ENCODE assay signal across 8 cellular contexts in genomic region chr16:29811170-29811895, GRCh38. TPM values are rescaled to one million over a fixed set of nuclear protein-coding genes. Genes with fewer than 3 reads are reported as not detected.
A peak's percentile ranks its signal among the peaks of the same experiment; 100 is the strongest.
DNase-seq lines count a peak whose midpoint lies in the region; ATAC-seq and TF ChIP-seq lines count a peak whose summit lies in the region.

No MANE protein-coding gene starts in this region.

- H3K27me3 Mint-ChIP-seq in activated CD4-positive, alpha-beta memory T cell treated with anti-CD3 and anti-CD28 coated beads, Interleukin-2, amount 10 ng/mL, durations not matched to agents 7 days and 5 days: peaks cover 11% of the 10 kb centered on the region
- peaks cover 11% of the 10 kb centered on the region for H3K27me3 Mint-ChIP-seq in endodermal cell (ENCODE audit: insufficient read depth)

- H3K4me3 Mint-ChIP-seq in activated CD4-positive, alpha-beta memory T cell treated with anti-CD3 and anti-CD28 coated beads, Interleukin-2, amount 10 ng/mL, durations not matched to agents 7 days and 5 days: peak overlapping the region; percentile 83
- peak overlapping the region; percentile 67 for H3K4me3 Mint-ChIP-seq in endodermal cell

- POLR2A ChIA-PET in activated CD4-positive, alpha-beta memory T cell treated with anti-CD3 and anti-CD28 coated beads, Interleukin-2, amount 10 ng/mL, durations not matched to agents 7 days and 5 days (lab: Charles Lee): interaction anchor here (0.7 to 1.8 kb wide), 8 partner anchors 10 to 254 kb away, joined by 3 to 12 read pairs (median 3); partner anchors contain the start of genes ALDOA, C16orf54 and KIF22

- peak overlapping the region; percentile 85 for H3K4me3 ChIP-seq in endodermal cell (ENCODE audit: low read length)

- WGBS in endodermal cell (ENCODE audit: insufficient coverage in 1 of 2, insufficient read length in 1 of 2), 2 experiments: 1 to 4% methylated on average over 14 to 31 of the region's 31 CpGs

- peak overlapping the region; percentile 66 for H3K27ac Mint-ChIP-seq in activated CD4-positive, alpha-beta memory T cell treated with anti-CD3 and anti-CD28 coated beads, Interleukin-2, amount 10 ng/mL, durations not matched to agents 7 days and 5 days
- peak overlapping the region; percentile 92 for H3K27ac Mint-ChIP-seq in endodermal cell

- no peaks in the 10 kb centered on the region for H3K27me3 ChIP-seq in endodermal cell (ENCODE audit: control insufficient read depth, insufficient read depth, low read length, poor library complexity, severe bottlenecking)

- H3K27ac ChIP-seq in endodermal cell (ENCODE audit: low read depth, low read length): peak overlapping the region; percentile 82

- H3K9ac ChIP-seq in endodermal cell (ENCODE audit: extremely low read depth, low read length, poor library complexity, severe bottlenecking): peak overlapping the region; percentile 16

- DNase-seq in NCI-H69 (lab: John Stamatoyannopoulos, UW): peak; percentile 98
- DNase-seq in activated CD4-positive, alpha-beta memory T cell treated with anti-CD3 and anti-CD28 coated beads, Interleukin-2, amount 10 ng/mL, durations not matched to agents 7 days and 5 days: peak; percentile 78
- peak; percentile 98 for DNase-seq in endodermal cell
- DNase-seq in lung microvascular endothelial cell (ENCODE audit: low read depth in 2 of 2): peak; percentile 65 to 96
- peak; percentile 62 for DNase-seq in stimulated activated CD8-positive, alpha-beta memory T cell treated with anti-CD3 and anti-CD28 coated beads, Interleukin-12 subunit alpha, Interleukin-12 subunit beta, amount 100 ng/mL, for 4 hours (ENCODE audit: low read depth)
- DNase-seq in GM19240 (ENCODE audit: insufficient read length, low spot score): no peak

- peak; percentile 18 for TF ChIP-seq POLR2A in GM10847 (IDR thresholded peaks at IDR 0.05; ENCODE audit: extremely low read depth, insufficient read length)

- TF ChIP-seq CTCF in endodermal cell (conservative IDR thresholded peaks at IDR 0.05): no peak

- peaks cover 24% of the 10 kb centered on the region for H3K4me1 ChIP-seq in endodermal cell (ENCODE audit: control insufficient read depth, insufficient read depth, low read length)

- peaks cover 68% of the 10 kb centered on the region for H3K4me1 Mint-ChIP-seq in activated CD4-positive, alpha-beta memory T cell treated with anti-CD3 and anti-CD28 coated beads, Interleukin-2, amount 10 ng/mL, durations not matched to agents 7 days and 5 days
- H3K4me1 Mint-ChIP-seq in endodermal cell: peaks cover 48% of the 10 kb centered on the region

- ATAC-seq in HG03280 (IDR thresholded peaks at IDR 0.05; ENCODE audit: unreplicated experiment): peak; percentile 32

- peaks cover 25% of the 10 kb centered on the region for H3K36me3 ChIP-seq in endodermal cell (ENCODE audit: control insufficient read depth, insufficient read depth, low read length)

- no peaks in the 10 kb centered on the region for H3K9me3 ChIP-seq in endodermal cell (ENCODE audit: control insufficient read depth, low read length)

- H3K36me3 Mint-ChIP-seq in activated CD4-positive, alpha-beta memory T cell treated with anti-CD3 and anti-CD28 coated beads, Interleukin-2, amount 10 ng/mL, durations not matched to agents 7 days and 5 days (ENCODE audit: low read depth): peaks cover 39% of the 10 kb centered on the region
- peaks cover 22% of the 10 kb centered on the region for H3K36me3 Mint-ChIP-seq in endodermal cell (ENCODE audit: low read depth)

- H3K9me3 Mint-ChIP-seq in activated CD4-positive, alpha-beta memory T cell treated with anti-CD3 and anti-CD28 coated beads, Interleukin-2, amount 10 ng/mL, durations not matched to agents 7 days and 5 days: no peaks in the 10 kb centered on the region
- H3K9me3 Mint-ChIP-seq in endodermal cell: no peaks in the 10 kb centered on the region

- CTCF ChIA-PET in activated CD4-positive, alpha-beta memory T cell treated with anti-CD3 and anti-CD28 coated beads, Interleukin-2, amount 10 ng/mL, durations not matched to agents 7 days and 5 days (lab: Charles Lee): interaction anchor here (1.2 kb wide), 1 partner anchor 112 kb away, joined by 3 read pairs; no protein-coding TSS in a partner anchor

RNA-seq across cellular contexts. Expression of gene PRRT2, which starts 0.7 kb away (rescaled TPM):
- 1 to 10 TPM in 1 of 2 experiments, under 1 TPM in 1; 0.91 to 1.0 TPM for total RNA-seq in activated CD4-positive, alpha-beta memory T cell treated with anti-CD3 and anti-CD28 coated beads, Interleukin-2, amount 10 ng/mL, durations not matched to agents 7 days and 5 days
- total RNA-seq in endodermal cell: 10 to 100 TPM in 1 of 2 donors, 1 to 10 TPM in 1; 8.2 to 15.7 TPM
- 77.6 TPM for polyA plus RNA-seq in endodermal cell (2013, experiment 1 of 2)
- polyA plus RNA-seq in endodermal cell (2013, experiment 2 of 2): 65.0 TPM
- total RNA-seq in lung microvascular endothelial cell: under 0.01 and 0.22 TPM in 2 replicates

RNA-seq across cellular contexts. Expression of gene PAGR1, which starts 4.6 kb away (rescaled TPM):
- 10 to 100 TPM; 26.6 to 28.4 TPM for total RNA-seq in activated CD4-positive, alpha-beta memory T cell treated with anti-CD3 and anti-CD28 coated beads, Interleukin-2, amount 10 ng/mL, durations not matched to agents 7 days and 5 days
- total RNA-seq in endodermal cell (10 to 100 TPM; 43.0 to 65.7 TPM), lung microvascular endothelial cell (11.1 and 16.3 TPM in 2 replicates)
- 92.4 TPM for polyA plus RNA-seq in endodermal cell (2013, experiment 1 of 2)
- polyA plus RNA-seq in endodermal cell (2013, experiment 2 of 2): 77.4 TPM

RNA-seq across cellular contexts. Expression of gene MAZ, which starts 5.0 kb away (rescaled TPM):
- total RNA-seq in activated CD4-positive, alpha-beta memory T cell treated with anti-CD3 and anti-CD28 coated beads, Interleukin-2, amount 10 ng/mL, durations not matched to agents 7 days and 5 days: 100 to 1,000 TPM; 365 to 376 TPM
- 100 to 1,000 TPM; 320 to 325 TPM for total RNA-seq in endodermal cell
- 377 TPM for polyA plus RNA-seq in endodermal cell (2013, experiment 1 of 2)
- polyA plus RNA-seq in endodermal cell (2013, experiment 2 of 2): 347 TPM
- 109 and 125 TPM in 2 replicates for total RNA-seq in lung microvascular endothelial cell

RNA-seq across cellular contexts. Expression of gene MVP, which starts 8.9 kb away (rescaled TPM):
- total RNA-seq in activated CD4-positive, alpha-beta memory T cell treated with anti-CD3 and anti-CD28 coated beads, Interleukin-2, amount 10 ng/mL, durations not matched to agents 7 days and 5 days: 100 to 1,000 TPM; 167 TPM
- total RNA-seq in endodermal cell (1 to 10 TPM; 3.0 to 8.0 TPM), lung microvascular endothelial cell (122 and 182 TPM in 2 replicates)
- 6.1 TPM for polyA plus RNA-seq in endodermal cell (2013, experiment 1 of 2)
- 4.1 TPM for polyA plus RNA-seq in endodermal cell (2013, experiment 2 of 2)

RNA-seq across cellular contexts. Expression of gene KIF22, which starts 20.8 kb away (rescaled TPM):
- total RNA-seq in activated CD4-positive, alpha-beta memory T cell treated with anti-CD3 and anti-CD28 coated beads, Interleukin-2, amount 10 ng/mL, durations not matched to agents 7 days and 5 days: 100 to 1,000 TPM; 187 to 192 TPM
- 100 to 1,000 TPM in 1 of 2 donors, 10 to 100 TPM in 1; 94.7 to 130 TPM for total RNA-seq in endodermal cell
- polyA plus RNA-seq in endodermal cell (2013, experiment 1 of 2): 146 TPM
- 138 TPM for polyA plus RNA-seq in endodermal cell (2013, experiment 2 of 2)
- total RNA-seq in lung microvascular endothelial cell: 13.5 and 30.5 TPM in 2 replicates
